Comparison of ENCODE assay signal across 8 cellular contexts in genomic region chr7:30682131-30683083, GRCh38. TPM values are rescaled to one million over a fixed set of nuclear protein-coding genes. Genes with fewer than 3 reads are reported as not detected.
DNase-seq lines count a peak whose midpoint lies in the region; ATAC-seq and TF ChIP-seq lines count a peak whose summit lies in the region.

CRHR2 (minus strand) TSS chr7:30682456; CDS start chr7:30682280, 176 bp downstream.

- no peaks in the 10 kb centered on the region for H3K9me3 ChIP-seq in iPS DF 6.9 (ENCODE audit: control insufficient read depth, insufficient read depth, low read length)

- POLR2A ChIA-PET in BJ (lab: Charles Lee): no interaction called here

- H3K27me3 ChIP-seq in BJ (ENCODE audit: control insufficient read depth, insufficient read depth, low read length) (peaks cover 56% of the 10 kb centered on the region), iPS DF 6.9 (ENCODE audit: control insufficient read depth, insufficient read depth, low read length) (peaks cover 20% of the 10 kb centered on the region)

- CTCF ChIA-PET in BJ (lab: Yijun Ruan, JAX): interaction anchor here (0.6 to 0.8 kb wide), 3 partner anchors 32 to 528 kb away, joined by 3 read pairs; no protein-coding TSS in a partner anchor

- 0 out of 2 replicates have a peak, but pooled peaks have one; percentile 19 for TF ChIP-seq CTCF in BJ (IDR thresholded peaks at IDR 0.05; ENCODE audit: insufficient read depth, low read depth, low read length)

- H3K36me3 ChIP-seq in BJ (ENCODE audit: control insufficient read depth, insufficient read depth, low read length) (no peaks in the 10 kb centered on the region), iPS DF 6.9 (ENCODE audit: control insufficient read depth, insufficient read depth, low read length) (no peaks in the 10 kb centered on the region; the same call in 1 of the 2 replicates)

- DNase-seq in BJ (ENCODE audit: low read depth): no peak
- peak; percentile 15 for DNase-seq in activated gamma-delta T cell (lab: John Stamatoyannopoulos, UW)
- no peak for DNase-seq in iPS DF 6.9 (ENCODE audit: low read depth, low spot score)
- peak in 3 of 4 experiments; percentile 11 to 18 (median 12) for DNase-seq in stimulated activated CD4-positive, alpha-beta T cell treated with anti-CD3 and anti-CD28 coated beads, Interleukin-1b, Interleukin-23, amount 100 ng/mL, for 24 hours (ENCODE audit: low read depth in 4 of 4, low spot score in 1 of 4)
- DNase-seq in SIG-M5 treated with dmso at 0.1 percent for 504 hours (lab: John Stamatoyannopoulos, UW; ENCODE audit: unreplicated experiment): no peak

- peaks cover 5% of the 10 kb centered on the region for H3K4me1 ChIP-seq in iPS DF 6.9 (ENCODE audit: control insufficient read depth, insufficient read depth, low read length)

- H3K27ac ChIP-seq in iPS DF 6.9 (ENCODE audit: low read length): no peak within 1 kb of the TSS

- no CpG with 5 or more reads among the region's 76 CpGs for WGBS in iPS DF 6.9 (ENCODE audit: insufficient coverage, insufficient read length)

- ATAC-seq in HG02759 (IDR thresholded peaks at IDR 0.05; ENCODE audit: unreplicated experiment): peak; percentile 64
- no peak for ATAC-seq in HG02970 (IDR thresholded peaks at IDR 0.05; ENCODE audit: low FRiP score, unreplicated experiment)
- ATAC-seq in GM19023 (IDR thresholded peaks at IDR 0.05; ENCODE audit: unreplicated experiment): no peak

- H3K4me3 ChIP-seq in BJ (ENCODE audit: low read depth, low read length) (no peak within 1 kb of the TSS), iPS DF 6.9 (ENCODE audit: low read length) (peak within 1 kb of the TSS; percentile 25; the same call in 1 of the 2 replicates)

RNA-seq across cellular contexts. Expression of gene CRHR2, which starts in this region (rescaled TPM):
- not detected in 2 replicates for polyA plus RNA-seq in BJ (2011; rRNA removed)
- polyA minus RNA-seq in BJ (2011; rRNA and poly(A)+ RNA removed): not detected in 2 replicates

Comparison
In these comparisons a context has a peak if more than half of its experiments do, and no peak if none do; other contexts are left out.
1. DNase-seq: peak in activated gamma-delta T cell (single experiment) and stimulated activated CD4-positive, alpha-beta T cell treated with anti-CD3 and anti-CD28 coated beads, Interleukin-1b, Interleukin-23, amount 100 ng/mL, for 24 hours (3 of 4); none in BJ (single experiment), iPS DF 6.9 (single experiment) and SIG-M5 treated with dmso at 0.1 percent for 504 hours (single experiment).